Comparison of ENCODE assay signal across 15 cellular contexts in the genomic region with DNA sequence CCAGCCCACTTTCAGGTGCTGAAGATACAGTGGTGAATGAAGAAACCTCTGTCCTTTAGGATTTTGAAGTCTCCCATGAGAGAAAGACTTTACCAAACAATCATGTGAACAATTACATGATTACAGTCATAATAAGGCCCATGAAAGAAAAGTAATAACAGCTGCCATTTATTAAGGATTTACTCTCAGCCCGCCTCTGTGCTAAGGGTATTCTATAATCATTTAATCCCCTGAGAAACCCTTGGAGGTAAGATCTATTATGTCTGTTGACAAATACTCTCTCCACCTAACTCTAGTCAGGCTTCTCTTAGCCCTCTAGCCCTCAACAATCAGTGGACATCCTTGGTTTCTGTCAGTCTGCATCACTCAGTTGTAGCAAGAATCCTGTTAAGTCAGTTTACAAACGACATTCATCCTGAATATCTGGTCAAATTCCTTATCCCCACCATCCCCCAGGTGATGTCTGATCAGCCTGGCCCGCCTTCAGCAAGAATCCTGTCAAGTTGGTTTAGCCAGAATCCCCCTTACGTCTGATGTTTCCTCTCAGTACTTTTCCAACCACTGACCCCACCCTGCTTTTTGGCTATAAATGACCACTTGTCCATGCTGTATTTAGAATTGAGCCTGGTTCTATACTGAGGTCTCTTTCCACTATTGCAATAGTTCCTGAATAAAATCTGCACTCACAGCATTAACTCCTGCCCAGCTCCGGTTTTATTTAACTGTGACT. TPM values are rescaled to one million over a fixed set of nuclear protein-coding genes. Genes with fewer than 3 reads are reported as not detected.
DNase-seq lines count a peak whose midpoint lies in the region; ATAC-seq and TF ChIP-seq lines count a peak whose summit lies in the region.
"Had no signal": no experiment of that assay in that cellular context is flagged by ENCODE, and none has a peak within 500 bp of the region (broad histone marks: within the 10 kb centered on the region; RNA-seq: fewer than 3 reads in every experiment).

No MANE protein-coding gene starts in this region.

- H3K27ac ChIP-seq in trophoblast cell (ENCODE audit: low read depth, low read length), result peak overlapping the region; percentile 84

- WGBS in trophoblast cell (ENCODE audit: extremely low coverage, insufficient coverage, insufficient read length), result no CpG with 5 or more reads among the region's 5 CpGs

- peaks cover 17% of the 10 kb centered on the region for H3K9me3 Mint-ChIP-seq in Caco-2 (ENCODE audit: unreplicated experiment)

- H2BK5ac ChIP-seq in trophoblast cell (ENCODE audit: low read depth, low read length, poor library complexity), result peak overlapping the region; percentile 93

- BruUV-seq in Caco-2 (replicated peaks; lab: Mats Ljungman, UMichigan), result no TSS peak

- H3K79me2 ChIP-seq in trophoblast cell (ENCODE audit: control insufficient read depth, insufficient read depth, low read length, poor library complexity), result peaks cover 3% of the 10 kb centered on the region

- H3K27me3 ChIP-seq in Caco-2 (replicated peaks; ENCODE audit: control insufficient read depth, insufficient read depth, low read length) (no peaks in the 10 kb centered on the region), trophoblast cell (ENCODE audit: insufficient read depth, low read length) (no peaks in the 10 kb centered on the region)
- H3K27me3 ChIP-seq: BLaER1 treated with 17β-estradiol and CSF1 and Interleukin-3, amounts not matched to agents 10 nM and 100 nM had no signal

- H3K23ac ChIP-seq in trophoblast cell (ENCODE audit: low read length), result no peak overlapping the region

- DNase-seq in Caco-2, result peak; percentile 59 to 61
- peak; percentile 6 for DNase-seq in NCI-H524 treated with DMSO at 0.1 percent for 48 hours (lab: John Stamatoyannopoulos, UW)
- peak; percentile 46 for DNase-seq in epithelial cell of esophagus (ENCODE audit: low read depth)
- DNase-seq in trophoblast cell, result peak; percentile 86 to 94
- DNase-seq in NCI-H1436 (lab: John Stamatoyannopoulos, UW), result no peak
- DNase-seq in HuH-7 (ENCODE audit: low spot score), result no peak
- DNase-seq: MM.1S, NCI-H1105 treated with DMSO at 0.1 percent for 48 hours, NCI-H1930, NCI-H526 treated with DMSO at 0.1 percent for 48 hours, SHP77 treated with DMSO at 0.1 percent for 48 hours had no signal

- intact Hi-C loops in Caco-2 (cut with micrococcal nuclease; ENCODE audit: unreplicated experiment), result no loop called here

- no peak for TF ChIP-seq POLR2A in GM18505 (IDR thresholded peaks at IDR 0.05; ENCODE audit: borderline replicate concordance, extremely low read depth, insufficient read depth, insufficient read length)

- H3K18ac ChIP-seq in trophoblast cell (ENCODE audit: low read length), result no peak overlapping the region

- H3K4me3 ChIP-seq in Caco-2 (ENCODE audit: low read depth, low read length) (no peak overlapping the region), epithelial cell of esophagus (ENCODE audit: low read length) (no peak overlapping the region), trophoblast cell (ENCODE audit: low read depth, low read length) (no peak overlapping the region)
- H3K4me3 ChIP-seq: BLaER1 treated with 17β-estradiol and CSF1 and Interleukin-3, amounts not matched to agents 10 nM and 100 nM; GM12878 had no signal

- peaks cover 10% of the 10 kb centered on the region for H3K4me1 Mint-ChIP-seq in Caco-2 (ENCODE audit: low read depth, unreplicated experiment)

- H3K27ac Mint-ChIP-seq in Caco-2 (ENCODE audit: unreplicated experiment), result peak overlapping the region; percentile 76

- no peak overlapping the region for H3K9ac ChIP-seq in trophoblast cell (ENCODE audit: low read length)

- H4K8ac ChIP-seq in trophoblast cell (ENCODE audit: low read depth, low read length), result no peak overlapping the region

- H3K27me3 Mint-ChIP-seq in Caco-2 (ENCODE audit: insufficient read depth, unreplicated experiment), result no peaks in the 10 kb centered on the region

- H3K9me3 ChIP-seq in Caco-2 (no peaks in the 10 kb centered on the region), trophoblast cell (ENCODE audit: insufficient read depth, low read depth, low read length) (no peaks in the 10 kb centered on the region)

- H3K4me1 ChIP-seq in Caco-2 (peaks cover 12% of the 10 kb centered on the region; the same call in 1 of the 2 replicates), trophoblast cell (ENCODE audit: control insufficient read depth in 1 of 2, insufficient read depth in 2 of 2, low read length in 2 of 2) (peaks cover 8 to 9% of the 10 kb centered on the region in 2 experiments)

- H2BK12ac ChIP-seq in trophoblast cell (ENCODE audit: low read length), result no peak overlapping the region

- no peak overlapping the region for H3K4ac ChIP-seq in trophoblast cell (ENCODE audit: low read depth, low read length)

- H2AK5ac ChIP-seq in trophoblast cell (ENCODE audit: low read length), result no peak overlapping the region

- H3K36me3 ChIP-seq in Caco-2 (ENCODE audit: control insufficient read depth, insufficient read depth, low read length) (no peaks in the 10 kb centered on the region), trophoblast cell (ENCODE audit: control insufficient read depth in 1 of 2, insufficient read depth in 2 of 2, low read length in 2 of 2) (no peaks in the 10 kb centered on the region)

- H3K14ac ChIP-seq in trophoblast cell (ENCODE audit: low read length), result no peak overlapping the region

- H4K12ac ChIP-seq in trophoblast cell (ENCODE audit: low read depth, low read length), result no peak overlapping the region

- no peak for TF ChIP-seq CTCF in Caco-2 (IDR thresholded peaks at IDR 0.05; ENCODE audit: insufficient read depth in 1 of 2, low read depth in 1 of 2, low read length in 1 of 2, severe bottlenecking in 1 of 2, unreplicated experiment in 1 of 2)
- no peak for TF ChIP-seq CTCF in epithelial cell of esophagus (IDR thresholded peaks at IDR 0.05; ENCODE audit: insufficient read depth, low read depth, low read length, missing control alignments)

- CTCF ChIA-PET in Caco-2 (lab: Charles Lee), result no interaction called here

- H2BK120ac ChIP-seq in trophoblast cell (ENCODE audit: insufficient read depth, low read length, poor library complexity), result no peak overlapping the region

- H2AFZ ChIP-seq in trophoblast cell (ENCODE audit: insufficient read depth, low read length, poor library complexity), result no peak overlapping the region

- no peak overlapping the region for H3K4me2 ChIP-seq in trophoblast cell (ENCODE audit: low read length)

- ATAC-seq in HG02840 (IDR thresholded peaks at IDR 0.05; ENCODE audit: low FRiP score, unreplicated experiment) (no peak), GM18505 (IDR thresholded peaks at IDR 0.05; ENCODE audit: unreplicated experiment) (no peak)
- ATAC-seq: GM12878 had no signal

- no peaks in the 10 kb centered on the region for H3K36me3 Mint-ChIP-seq in Caco-2 (ENCODE audit: insufficient read depth, unreplicated experiment)

- H3K4me3 Mint-ChIP-seq in Caco-2 (ENCODE audit: unreplicated experiment), result peak overlapping the region; percentile 48

- POLR2A ChIA-PET in Caco-2 (lab: Charles Lee), result no interaction called here

- H4K91ac ChIP-seq in trophoblast cell (ENCODE audit: low read depth, low read length), result no peak overlapping the region

- H3K79me1 ChIP-seq in trophoblast cell (ENCODE audit: low read length), result peaks cover 15% of the 10 kb centered on the region

RNA-seq across cellular contexts. Expression of gene SOCS6, which starts 12.3 kb away (rescaled TPM):
- 19.0 and 23.2 TPM in 2 replicates for total RNA-seq in Caco-2 (2022)
- 49.6 and 49.7 TPM in 2 replicates for polyA plus RNA-seq in trophoblast cell (2013)

Comparison
In these comparisons a context has a peak if more than half of its experiments do, and no peak if none do; other contexts are left out.
1. DNase-seq: peak in Caco-2 (2 of 2), NCI-H524 treated with DMSO at 0.1 percent for 48 hours (single experiment), epithelial cell of esophagus (single experiment) and trophoblast cell (2 of 2); none in NCI-H1436 (single experiment) and HuH-7 (single experiment).